ENCODE assay signal across 8 cellular contexts in the genomic region with DNA sequence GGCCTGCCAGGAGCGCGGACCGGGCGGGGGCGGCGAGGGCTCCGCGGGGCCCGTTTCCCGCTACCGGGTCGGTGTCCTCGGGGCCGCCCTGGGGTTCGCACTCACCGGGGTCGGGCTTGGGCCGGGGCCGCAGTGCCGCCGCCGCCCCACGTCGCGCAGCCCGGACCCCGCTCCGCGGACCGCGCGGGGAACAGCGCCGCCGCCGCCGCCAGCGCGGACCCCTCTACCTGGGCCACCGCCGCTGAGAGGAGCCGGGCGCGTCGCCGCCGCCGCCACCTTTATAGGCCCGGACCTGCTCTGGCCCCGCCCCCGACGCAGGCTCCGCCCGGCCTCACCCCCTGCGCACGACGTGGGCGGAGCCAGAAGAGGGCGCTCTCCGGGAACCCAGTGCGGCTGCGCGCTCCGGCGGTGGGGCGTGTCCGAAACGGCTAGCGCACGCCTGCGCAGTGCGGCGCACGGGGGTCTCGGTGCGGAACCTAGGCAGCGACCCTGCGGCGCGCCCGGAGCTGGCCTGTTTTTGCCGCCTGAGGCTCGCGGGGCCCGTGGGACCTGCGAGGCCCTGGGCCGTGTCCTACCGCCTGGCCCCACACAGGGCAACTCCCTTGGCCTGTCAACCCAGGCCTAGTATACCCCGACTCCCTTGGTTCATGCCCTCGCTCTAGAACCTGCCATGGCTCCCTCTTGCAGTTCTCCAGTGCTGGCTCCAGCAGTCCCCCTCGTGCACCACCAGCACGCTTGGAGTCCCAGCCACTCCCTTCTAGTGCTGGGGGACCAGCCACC. TPM values are rescaled to one million over a fixed set of nuclear protein-coding genes. Genes with fewer than 3 reads are reported as not detected.
DNase-seq lines count a peak whose midpoint lies in the region; ATAC-seq and TF ChIP-seq lines count a peak whose summit lies in the region.

Gene MKNK2 (minus strand): TSS at position 254 of the 780 bp plus-strand sequence. CDS start 393 bp downstream, outside the sequence.

- CTCF ChIA-PET in PC-9 (lab: Charles Lee): no interaction called here

- peak within 1 kb of the TSS; percentile 79 for H3K4me2 ChIP-seq in PC-9

- H3F3A ChIP-seq in PC-9 (ENCODE audit: insufficient read depth, low read depth): no peaks in the 10 kb centered on the region

- no peaks in the 10 kb centered on the region for H3K9me3 Mint-ChIP-seq in activated T-cell treated with anti-CD3 and anti-CD28 coated beads, Interleukin-2, amount 50 U/mL, for 4 hours

- no peaks in the 10 kb centered on the region for H3K9me2 ChIP-seq in PC-9 (ENCODE audit: insufficient read depth)

- peak within 1 kb of the TSS; percentile 77 for H2AFZ ChIP-seq in PC-9

- intact Hi-C loops in PC-9 (cut with micrococcal nuclease; ENCODE audit: unreplicated experiment): loop anchor here (2.0 kb wide), 1 partner anchor 22 kb away; no protein-coding TSS in a partner anchor

- no TSS peak for BruUV-seq in PC-9 (replicated peaks; lab: Mats Ljungman, UMichigan)

- H3K9me3 ChIP-seq in PC-9 (ENCODE audit: insufficient read depth, low read depth): no peaks in the 10 kb centered on the region

- peak; percentile 95 for DNase-seq in DMS 273 (lab: John Stamatoyannopoulos, UW; ENCODE audit: unreplicated experiment)
- peak; percentile 92 for DNase-seq in HuH-7.5 (ENCODE audit: low spot score)
- DNase-seq in PC-9: peak; percentile 46 to 84
- peak; percentile 97 for DNase-seq in activated T-cell treated with anti-CD3 and anti-CD28 coated beads, Interleukin-2, amount 50 U/mL, for 4 hours
- peak; percentile 88 for DNase-seq in myocyte (ENCODE audit: low read depth)
- peak; percentile 86 for DNase-seq in stimulated activated CD8-positive, alpha-beta memory T cell treated with anti-CD3 and anti-CD28 coated beads, Interleukin-7, amount 100 ng/mL, for 48 hours (ENCODE audit: extremely low read depth in 1 of 2, low read depth in 1 of 2)

- H3K79me2 ChIP-seq in PC-9 (ENCODE audit: low read depth): peaks cover 43% of the 10 kb centered on the region

- H3K27me3 ChIP-seq in PC-9 (ENCODE audit: insufficient read depth, low read depth): no peaks in the 10 kb centered on the region

- H3K36me3 Mint-ChIP-seq in activated T-cell treated with anti-CD3 and anti-CD28 coated beads, Interleukin-2, amount 50 U/mL, for 4 hours (ENCODE audit: insufficient read depth): no peaks in the 10 kb centered on the region

- H3K4me3 ChIP-seq in PC-9: peak within 1 kb of the TSS; percentile 87

- peaks cover 36% of the 10 kb centered on the region for H4K20me1 ChIP-seq in PC-9 (ENCODE audit: insufficient read depth)

- peaks cover 45% of the 10 kb centered on the region for H3K4me1 Mint-ChIP-seq in activated T-cell treated with anti-CD3 and anti-CD28 coated beads, Interleukin-2, amount 50 U/mL, for 4 hours (ENCODE audit: low read depth)

- POLR2A ChIA-PET in PC-9 (lab: Charles Lee; ENCODE audit: unreplicated experiment): interaction anchor here (0.6 kb wide), 1 partner anchor 179 kb away, joined by 4 read pairs; no protein-coding TSS in a partner anchor

- no peaks in the 10 kb centered on the region for H3K36me3 ChIP-seq in PC-9 (ENCODE audit: low read depth)

- H3K27ac ChIP-seq in PC-9: peak within 1 kb of the TSS; percentile 55

- peak; percentile 63 for TF ChIP-seq CTCF in PC-9 (conservative IDR thresholded peaks at IDR 0.05)

- peak within 1 kb of the TSS; percentile 86 for H3K4me3 Mint-ChIP-seq in activated T-cell treated with anti-CD3 and anti-CD28 coated beads, Interleukin-2, amount 50 U/mL, for 4 hours

- H3K27me3 Mint-ChIP-seq in activated T-cell treated with anti-CD3 and anti-CD28 coated beads, Interleukin-2, amount 50 U/mL, for 4 hours (ENCODE audit: low read depth): no peaks in the 10 kb centered on the region

- H3K4me1 ChIP-seq in PC-9 (replicated peaks; ENCODE audit: insufficient read depth): peaks cover 21% of the 10 kb centered on the region

- ATAC-seq in GM21390 (IDR thresholded peaks at IDR 0.05; ENCODE audit: unreplicated experiment) (peak; percentile 37), esophagus mucosa (peak; percentile 74)
- peak; percentile 86 to 89 for ATAC-seq in activated T-cell treated with anti-CD3 and anti-CD28 coated beads, Interleukin-2, amount 50 U/mL, for 4 hours

RNA-seq across cellular contexts. Expression of gene MKNK2, which starts in this region (rescaled TPM):
- total RNA-seq in PC-9 (2021) (132 and 166 TPM in 2 replicates), esophagus mucosa (311 TPM), myocyte (35.3 and 44.6 TPM in 2 replicates)
- 100 to 1,000 TPM; 122 to 130 (median 128) TPM for total RNA-seq in activated T-cell treated with anti-CD3 and anti-CD28 coated beads, Interleukin-2, amount 50 U/mL, for 4 hours
- polyA plus RNA-seq in myocyte (2012): 34.7 TPM

Comparison
In these comparisons a context has a peak if more than half of its experiments do, and no peak if none do; other contexts are left out.
1. Peak in every context shown above with its lines: DNase-seq, ATAC-seq, H3K4me3 ChIP-seq and H3K27ac ChIP-seq.
2. ATAC-seq: peak in every context shown above with its lines; median percentile 88 in activated T-cell treated with anti-CD3 and anti-CD28 coated beads, Interleukin-2, amount 50 U/mL, for 4 hours; 74 in esophagus mucosa; 37 in GM21390.